ENCODE assay signal across 18 cellular contexts in the genomic region with DNA sequence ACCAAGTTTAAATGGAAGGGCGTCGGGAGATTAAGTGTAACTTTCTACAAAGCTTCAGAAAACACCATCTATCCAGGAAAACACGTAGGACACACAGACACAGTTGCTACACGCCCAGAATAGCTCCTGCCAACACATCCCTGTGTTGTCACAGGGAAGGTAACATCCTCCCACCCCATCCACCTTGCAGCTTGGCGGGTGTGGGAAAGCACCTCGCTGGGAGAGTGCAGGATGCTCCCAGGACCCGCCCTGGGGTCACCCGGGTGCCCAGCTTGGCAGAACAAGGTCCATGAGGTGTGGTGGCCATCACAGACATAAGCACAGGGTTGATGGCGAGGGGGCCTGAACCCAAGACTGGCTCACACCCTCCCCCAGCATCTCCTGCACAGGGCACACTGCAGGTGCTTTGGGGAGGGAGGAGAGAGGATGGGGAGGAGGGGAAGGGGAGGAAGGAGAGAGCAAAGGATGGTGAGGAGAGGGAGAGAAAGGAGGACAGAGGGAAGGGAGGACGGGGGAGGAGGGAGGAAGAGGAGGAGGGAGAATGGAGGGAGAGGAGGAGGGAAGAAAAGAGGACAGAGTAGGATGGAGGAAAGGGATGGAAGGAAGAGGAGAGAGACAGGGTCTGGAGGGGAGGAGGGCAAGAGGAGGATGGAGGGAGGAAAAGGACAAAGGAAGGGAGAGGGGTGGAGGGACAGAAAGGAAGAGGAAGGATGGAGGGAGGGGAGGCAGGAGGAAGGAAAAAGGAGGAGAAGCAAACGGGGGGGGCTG. TPM values are rescaled to one million over a fixed set of nuclear protein-coding genes. Genes with fewer than 3 reads are reported as not detected.
DNase-seq lines count a peak whose midpoint lies in the region; ATAC-seq, FAIRE-seq and TF ChIP-seq lines count a peak whose summit lies in the region.
"Had no signal": no experiment of that assay in that cellular context is flagged by ENCODE, and none has a peak within 500 bp of the region (broad histone marks: within the 10 kb centered on the region; RNA-seq: fewer than 3 reads in every experiment).

No MANE protein-coding gene starts in this region.

- DNase-seq in Peyer's patch (peak in 2 of 3 donors; percentile 61 to 66), H1 (ENCODE audit: low read depth in 1 of 2, low spot score in 2 of 2) (no peak), mucosa of descending colon (peak; percentile 55 to 77 (median 67)), NCI-H2171 treated with DMSO at 0.1 percent for 48 hours (lab: John Stamatoyannopoulos, UW) (no peak), RPMI8226 (no peak)
- DNase-seq in activated naive CD8-positive, alpha-beta T cell treated with anti-CD3 and anti-CD28 coated beads for 36 hours = no peak
- DNase-seq: BE2C, EL, GF-D8, NCI-H1417, NCI-H187, NCI-H2107, NCI-H748 treated with DMSO at 0.1 percent for 48 hours, PC-9, SJCRH30 had no signal

- 0 out of 2 replicates have a peak overlapping the region, but pooled peaks have one; percentile 17 for H2BK12ac ChIP-seq in H1 (ENCODE audit: low read depth, low read length)

- WGBS in H1 (ENCODE audit: extremely low coverage in 1 of 2, insufficient coverage in 1 of 2, insufficient read length in 1 of 2, insufficient replicate concordance in 2 of 2, low coverage in 1 of 2, low lambda C conversion rate in 2 of 2, missing lambda C conversion rate in 1 of 2), 2 experiments = 78% methylated on average over 11 of the region's 11 CpGs; no CpG with 5 or more reads in 1 of the 2 experiments

- H3K27me3 ChIP-seq in Peyer's patch (no peaks in the 10 kb centered on the region), H1 (replicated peaks in 1 of 4; ENCODE audit: control insufficient read depth in 3 of 4, extremely low read depth in 1 of 4, insufficient read depth in 3 of 4, low read length in 3 of 4) (no peaks in the 10 kb centered on the region)
- H3K27me3 ChIP-seq: BE2C, SJCRH30 had no signal

- no peak overlapping the region for H3K14ac ChIP-seq in H1 (ENCODE audit: insufficient read length)

- H2AK5ac ChIP-seq in H1 (ENCODE audit: low read depth, low read length) = no peak overlapping the region

- H3K79me1 ChIP-seq in H1 (ENCODE audit: low read depth, low read length) = no peaks in the 10 kb centered on the region; the same call in none of the 2 replicates

- no peak for TF ChIP-seq EP300 in H1 (IDR thresholded peaks at IDR 0.05; ENCODE audit: borderline replicate concordance in 1 of 2, low read depth in 2 of 2, low read length in 2 of 2)

- H3K4me1 Mint-ChIP-seq in stimulated activated memory B cell treated with anti-CD40 and anti-IgM and Interleukin-4, amounts not matched to agents 10 μg/mL and 1 μg/mL and 100 μg/mL, for 72 hours = no peaks in the 10 kb centered on the region
- H3K4me1 Mint-ChIP-seq in activated naive CD8-positive, alpha-beta T cell treated with anti-CD3 and anti-CD28 coated beads for 36 hours = no peaks in the 10 kb centered on the region

- TF ChIP-seq CTCF in Peyer's patch (IDR thresholded peaks at IDR 0.05) = no peak
- TF ChIP-seq CTCF in H1 (IDR thresholded peaks at IDR 0.05; ENCODE audit: control extremely low read depth in 1 of 3, insufficient read depth in 1 of 3, low read depth in 1 of 3, low read length in 3 of 3) = no peak
- TF ChIP-seq CTCF in mucosa of descending colon (IDR thresholded peaks at IDR 0.05) = no peak

- intact Hi-C loops in mucosa of descending colon (cut with DNase I, micrococcal nuclease) = no loop called here

- no peak overlapping the region for H3K18ac ChIP-seq in H1 (ENCODE audit: extremely low read depth, low read length)

- TF ChIP-seq POLR2A in Peyer's patch (IDR thresholded peaks at IDR 0.05) (no peak), H1 (IDR thresholded peaks at IDR 0.05; ENCODE audit: control extremely low read depth in 1 of 2, low read depth in 2 of 2, low read length in 2 of 2) (no peak)

- no peaks in the 10 kb centered on the region for H3K36me3 ChIP-seq in Peyer's patch
- no peaks in the 10 kb centered on the region; a peak in 1 of 8 replicates for H3K36me3 ChIP-seq in H1 (ENCODE audit: control insufficient read depth in 2 of 4, insufficient read depth in 4 of 4, low read length in 3 of 4)
- no peaks in the 10 kb centered on the region for H3K36me3 ChIP-seq in mucosa of descending colon (ENCODE audit: low read depth)
- H3K36me3 ChIP-seq: HAP-1 had no signal

- POLR2A ChIA-PET in H1 (lab: Charles Lee; ENCODE audit: partially characterized antibody) = interaction anchor here (1.3 kb wide), 1 partner anchor 37 kb away, joined by 3 read pairs; a partner anchor contains a TSS

- H3K4me3 Mint-ChIP-seq in stimulated activated memory B cell treated with anti-CD40 and anti-IgM and Interleukin-4, amounts not matched to agents 10 μg/mL and 1 μg/mL and 100 μg/mL, for 72 hours = no peak overlapping the region
- no peak overlapping the region for H3K4me3 Mint-ChIP-seq in activated naive CD8-positive, alpha-beta T cell treated with anti-CD3 and anti-CD28 coated beads for 36 hours

- H4K8ac ChIP-seq in H1 (ENCODE audit: extremely low read depth, insufficient read depth, low read length) = no peak overlapping the region

- peaks cover 1 to 11% of the 10 kb centered on the region in 2 experiments for H4K20me1 ChIP-seq in H1 (replicated peaks in 1 of 2; ENCODE audit: control insufficient read depth in 1 of 2, insufficient read depth in 2 of 2, low read length in 2 of 2)

- no peak overlapping the region for H2BK120ac ChIP-seq in H1 (replicated peaks; ENCODE audit: low read depth, low read length)

- H2BK5ac ChIP-seq in H1 (ENCODE audit: low read depth, low read length) = 0 out of 2 replicates have a peak overlapping the region, but pooled peaks have one; percentile 35

- H3K9ac ChIP-seq in H1 (replicated peaks in 1 of 4; ENCODE audit: extremely low read depth in 1 of 4, low read depth in 3 of 4, low read length in 3 of 4) = no peak overlapping the region

- no peak overlapping the region for H3K4ac ChIP-seq in H1 (replicated peaks; ENCODE audit: insufficient read length, low read depth, low read length)

- no peak overlapping the region for H3K23ac ChIP-seq in H1 (ENCODE audit: insufficient read length)

- H3K4me1 ChIP-seq in Peyer's patch = peaks cover 0 to 9% (median 0%) of the 10 kb centered on the region in 4 donors
- H3K4me1 ChIP-seq in H1 (replicated peaks in 1 of 4; ENCODE audit: control insufficient read depth in 3 of 4, insufficient read depth in 4 of 4, low read length in 3 of 4) = peaks cover 0 to 14% (median 4%) of the 10 kb centered on the region in 4 experiments; a peak in 4 of 7 replicates
- peaks cover 4% of the 10 kb centered on the region for H3K4me1 ChIP-seq in mucosa of descending colon (ENCODE audit: low read depth)
- H3K4me1 ChIP-seq: BE2C, HAP-1, SJCRH30 had no signal

- H3K36me3 Mint-ChIP-seq in stimulated activated memory B cell treated with anti-CD40 and anti-IgM and Interleukin-4, amounts not matched to agents 10 μg/mL and 1 μg/mL and 100 μg/mL, for 72 hours = no peaks in the 10 kb centered on the region
- H3K36me3 Mint-ChIP-seq in activated naive CD8-positive, alpha-beta T cell treated with anti-CD3 and anti-CD28 coated beads for 36 hours = peaks cover 2% of the 10 kb centered on the region

- no peaks in the 10 kb centered on the region for H3K9me3 Mint-ChIP-seq in stimulated activated memory B cell treated with anti-CD40 and anti-IgM and Interleukin-4, amounts not matched to agents 10 μg/mL and 1 μg/mL and 100 μg/mL, for 72 hours
- no peaks in the 10 kb centered on the region for H3K9me3 Mint-ChIP-seq in activated naive CD8-positive, alpha-beta T cell treated with anti-CD3 and anti-CD28 coated beads for 36 hours

- peaks cover 33% of the 10 kb centered on the region for H3K27me3 Mint-ChIP-seq in stimulated activated memory B cell treated with anti-CD40 and anti-IgM and Interleukin-4, amounts not matched to agents 10 μg/mL and 1 μg/mL and 100 μg/mL, for 72 hours
- no peaks in the 10 kb centered on the region for H3K27me3 Mint-ChIP-seq in activated naive CD8-positive, alpha-beta T cell treated with anti-CD3 and anti-CD28 coated beads for 36 hours

- H3K4me2 ChIP-seq in H1 (ENCODE audit: insufficient read depth in 1 of 2, low read depth in 2 of 2, low read length in 2 of 2) = no peak overlapping the region
- H3K4me2 ChIP-seq: PC-9 had no signal

- CTCF ChIA-PET in H1 (lab: Charles Lee; ENCODE audit: partially characterized antibody) = interaction anchor here (1.1 to 2.0 kb wide), 2 partner anchors 17 to 140 kb away, joined by 3 to 7 read pairs; no protein-coding TSS in a partner anchor

- peak; percentile 82 for ATAC-seq in mucosa of descending colon
- peak; percentile 52 for ATAC-seq in stimulated activated memory B cell treated with anti-CD40 and anti-IgM and Interleukin-4, amounts not matched to agents 10 μg/mL and 1 μg/mL and 100 μg/mL, for 72 hours
- ATAC-seq in HG02884 (IDR thresholded peaks at IDR 0.05; ENCODE audit: unreplicated experiment) = no peak

- no peak overlapping the region for H3K4me3 ChIP-seq in Peyer's patch
- H3K4me3 ChIP-seq in H1 (ENCODE audit: extremely low read depth in 1 of 4, insufficient read depth in 2 of 4, low read depth in 3 of 4, low read length in 4 of 4) = no peak overlapping the region
- no peak overlapping the region for H3K4me3 ChIP-seq in mucosa of descending colon
- H3K4me3 ChIP-seq: HAP-1, PC-9, SJCRH30 had no signal

- H4K91ac ChIP-seq in H1 (replicated peaks; ENCODE audit: insufficient read length, low read length) = no peak overlapping the region

- no peak for FAIRE-seq in H1 (lab: Jason Lieb, UNC)

- 0 out of 2 replicates have a peak, but pooled peaks cover 2% of the 10 kb centered on the region for H3K23me2 ChIP-seq in H1 (ENCODE audit: low read depth, low read length)

- no peak overlapping the region for H3K27ac Mint-ChIP-seq in stimulated activated memory B cell treated with anti-CD40 and anti-IgM and Interleukin-4, amounts not matched to agents 10 μg/mL and 1 μg/mL and 100 μg/mL, for 72 hours
- no peak overlapping the region for H3K27ac Mint-ChIP-seq in activated naive CD8-positive, alpha-beta T cell treated with anti-CD3 and anti-CD28 coated beads for 36 hours

- H2BK15ac ChIP-seq in H1 (ENCODE audit: low read length) = no peak overlapping the region

- H3K27ac ChIP-seq in Peyer's patch (peak overlapping the region in 1 of 4 donors; percentile 61), H1 (ENCODE audit: low read depth, low read length) (no peak overlapping the region)
- H3K27ac ChIP-seq: PC-9, SJCRH30 had no signal

- no peak overlapping the region for H4K5ac ChIP-seq in H1 (ENCODE audit: insufficient read length, low read depth, low read length)

- no peaks in the 10 kb centered on the region for H3K9me3 ChIP-seq in Peyer's patch
- H3K9me3 ChIP-seq in H1 (ENCODE audit: insufficient read depth in 2 of 2, low read depth in 1 of 2, low read length in 1 of 2) = no peaks in the 10 kb centered on the region
- H3K9me3 ChIP-seq in mucosa of descending colon = no peaks in the 10 kb centered on the region
- H3K9me3 ChIP-seq: BE2C, HAP-1, SJCRH30 had no signal

- no peak overlapping the region for H3K56ac ChIP-seq in H1 (replicated peaks; ENCODE audit: insufficient read length, low read depth, low read length)

- H3K79me2 ChIP-seq in H1 (ENCODE audit: control insufficient read depth in 1 of 2, insufficient read depth in 2 of 2, low read length in 2 of 2) = peaks cover 0 to 2% of the 10 kb centered on the region in 2 experiments; a peak in 2 of 4 replicates

- H2AFZ ChIP-seq in H1 (ENCODE audit: low read length) = no peak overlapping the region
- H2AFZ ChIP-seq: PC-9 had no signal

- no peak for TF ChIP-seq RAD21 in H1 (IDR thresholded peaks at IDR 0.05 in 1 of 2, conservative IDR thresholded peaks at IDR 0.05 in 1 of 2; ENCODE audit: low read depth in 2 of 2, low read length in 2 of 2)

- H2BK20ac ChIP-seq in H1 (ENCODE audit: low read length) = no peak overlapping the region

RNA-seq across cellular contexts. Expression of a gene that starts 37.2 kb away (rescaled TPM):
- total RNA-seq in Peyer's patch (10 to 100 TPM; 52.7 to 59.7 (median 56.2) TPM), mucosa of descending colon (100 to 1,000 TPM; 172 to 414 (median 333) TPM)
- total RNA-seq in H1 (2021; fragmentation: NEBNext Ultra II Directional; extraction: Animal tissue kit (Norgen Biotek cat#: 25700)) = 88.9 and 89.4 TPM in 2 replicates
- polyA plus RNA-seq in H1 (2011; rRNA removed) = 32.2 and 45.9 TPM in 2 replicates
- 55.6 TPM for polyA plus RNA-seq in H1 (2011; cell fraction: cytosol; rRNA removed)
- polyA plus RNA-seq in H1 (2011; cell fraction: nucleus; rRNA removed) = 32.7 TPM
- 80.1 to 96.8 TPM (median 90.0 TPM) in 4 replicates for polyA plus RNA-seq in H1 (2012, experiment 1 of 2)
- polyA plus RNA-seq in H1 (2012, experiment 2 of 2) = 11.1 TPM
- polyA plus RNA-seq in H1 (2013, experiment 1 of 2) = 79.8 TPM
- 101 TPM for polyA plus RNA-seq in H1 (2013, experiment 2 of 2)
- 26.5 and 37.3 TPM in 2 replicates for polyA minus RNA-seq in H1 (2011; rRNA and poly(A)+ RNA removed)
- polyA minus RNA-seq in H1 (2011; cell fraction: cytosol; rRNA and poly(A)+ RNA removed) = 42.2 TPM
- 20.0 TPM for polyA minus RNA-seq in H1 (2011; cell fraction: nucleus; rRNA and poly(A)+ RNA removed)
- total RNA-seq in activated naive CD8-positive, alpha-beta T cell treated with anti-CD3 and anti-CD28 coated beads for 36 hours = 1 to 10 TPM; 5.3 to 6.4 TPM

Comparison
In these comparisons a context has a peak if more than half of its experiments do, and no peak if none do; other contexts are left out.
1. DNase-seq: peak in Peyer's patch (2 of 3) and mucosa of descending colon (3 of 3); none in H1 (0 of 2), activated naive CD8-positive, alpha-beta T cell treated with anti-CD3 and anti-CD28 coated beads for 36 hours (single experiment), NCI-H2171 treated with DMSO at 0.1 percent for 48 hours (single experiment) and RPMI8226 (single experiment).
2. RNA of a gene that starts 37.2 kb away (total RNA-seq): 172 to 414 TPM in mucosa of descending colon, 88.9 to 89.4 TPM in H1 and 52.7 to 59.7 TPM in Peyer's patch; 5.3 to 6.4 TPM in activated naive CD8-positive, alpha-beta T cell treated with anti-CD3 and anti-CD28 coated beads for 36 hours; every median in the first group is over 4 times any median in the second.